17 cellular contexts compared by ENCODE assay signal in the genomic region with DNA sequence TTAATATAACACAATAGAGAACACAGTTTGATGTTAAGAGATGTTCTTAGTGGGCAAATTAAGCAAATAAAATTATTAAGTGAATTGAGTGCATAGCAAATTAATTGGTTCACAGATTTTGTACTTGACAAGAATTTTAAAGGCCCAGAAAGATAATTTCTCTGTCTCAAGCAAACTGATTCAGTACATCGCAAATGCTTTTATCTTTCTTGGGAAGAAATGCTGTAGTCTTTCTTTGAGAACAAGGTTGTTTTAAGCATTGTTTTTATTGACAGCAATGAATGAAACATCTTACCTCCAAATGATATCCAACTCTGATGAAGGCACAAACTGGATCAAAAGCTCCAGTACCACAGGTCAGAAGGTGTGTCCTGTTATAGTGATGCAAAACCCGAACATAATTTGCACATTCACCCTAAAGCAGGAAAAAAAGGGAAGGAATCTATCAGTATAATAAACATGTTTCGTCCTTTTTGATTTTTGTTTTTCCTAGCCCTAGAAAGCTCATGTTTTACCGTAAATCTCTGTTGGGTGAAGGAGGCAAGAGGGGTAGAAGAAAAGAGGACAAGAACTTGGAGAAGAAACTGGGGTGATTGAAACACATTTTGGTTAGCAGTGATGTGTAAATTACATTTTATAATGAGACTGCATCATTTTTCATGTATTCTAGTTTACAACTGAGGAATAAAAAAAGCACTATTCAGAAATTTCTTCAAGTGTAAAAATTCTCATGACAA.
"Had no signal": no experiment of that assay in that cellular context is flagged by ENCODE, and none has a peak within 500 bp of the region (broad histone marks: within the 10 kb centered on the region; RNA-seq: fewer than 3 reads in every experiment).

No MANE protein-coding gene starts in this region.

- H3K79me2 ChIP-seq: hepatocyte had no signal

- H3K27me3 ChIP-seq: foreskin keratinocyte, hepatocyte, pancreas, uterus had no signal

- H3K4me1 Mint-ChIP-seq: natural killer cell had no signal

- DNase-seq: head of caudate nucleus; islet precursor cell; natural killer cell; occipital lobe; pancreas; right cardiac atrium; small intestine; stimulated activated CD4-positive, alpha-beta T cell treated with anti-CD3 and anti-CD28 coated beads, Interleukin-12 subunit alpha, Interleukin-12 subunit beta, amount 100 ng/mL, for 4 hours; stimulated activated naive CD4-positive, alpha-beta T cell treated with Interleukin-2 at 50 U/mL for 16 hours; trophoblast cell; uterus had no signal

- H3K27me3 Mint-ChIP-seq: dendritic cell treated with granulocyte-macrophage colony-stimulating factor and Interleukin-4, amounts not matched to agents 40 ng/mL and 50 ng/mL, for 4 days had no signal

- H3K27ac ChIP-seq: foreskin keratinocyte, hepatocyte, pancreas, uterus had no signal

- H3K9me3 ChIP-seq: pancreas, uterus had no signal

- H3K4me3 ChIP-seq: hepatocyte, pancreas, uterus had no signal

- H3K4me1 ChIP-seq: pancreas, uterus had no signal

- FAIRE-seq: colon, endothelial cell of umbilical vein, pancreas, small intestine had no signal

- H3K36me3 Mint-ChIP-seq: natural killer cell had no signal

- H3K4me3 Mint-ChIP-seq: dendritic cell treated with granulocyte-macrophage colony-stimulating factor and Interleukin-4, amounts not matched to agents 40 ng/mL and 50 ng/mL, for 4 days; natural killer cell had no signal

- H3K36me3 ChIP-seq: pancreas, uterus had no signal

- H2AFZ ChIP-seq: hepatocyte had no signal

- H3K4me2 ChIP-seq: hepatocyte had no signal

- H3K27ac Mint-ChIP-seq: dendritic cell treated with granulocyte-macrophage colony-stimulating factor and Interleukin-4, amounts not matched to agents 40 ng/mL and 50 ng/mL, for 4 days; natural killer cell; progenitor cell of endocrine pancreas had no signal
